8 cellular contexts compared by ENCODE assay signal in the genomic region with DNA sequence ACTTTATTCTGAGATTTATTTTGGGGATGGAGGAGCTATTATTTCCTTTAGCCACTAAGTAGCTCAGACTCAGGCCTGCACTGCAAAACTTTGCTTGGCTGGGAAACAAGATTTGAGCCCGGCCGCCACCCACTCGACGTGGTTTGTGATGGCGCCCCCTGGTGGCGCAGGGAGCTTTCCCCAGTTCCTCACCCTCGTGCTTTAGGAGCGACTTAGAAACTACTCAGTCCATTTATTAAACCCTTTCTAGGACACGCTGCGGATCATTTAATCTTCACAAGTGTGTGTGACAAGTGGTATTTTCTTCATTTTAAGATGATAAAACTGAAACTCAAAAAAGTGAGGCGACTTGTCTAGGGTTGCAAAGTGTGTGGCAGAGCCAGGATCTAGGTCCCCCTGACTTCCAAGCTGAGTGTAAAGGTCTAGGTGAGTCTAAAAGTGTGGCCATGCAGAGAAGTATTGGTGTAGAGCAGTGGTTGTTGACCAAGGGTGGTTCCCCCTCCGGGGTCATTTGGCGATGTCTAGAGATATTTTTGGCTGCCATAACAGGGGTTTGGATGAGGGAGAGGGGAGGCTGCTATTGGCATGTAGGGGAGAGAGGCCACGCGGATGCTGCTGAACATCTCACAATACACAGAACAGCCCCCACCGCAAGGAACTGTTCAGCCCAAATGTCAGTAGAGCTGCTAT. TPM values are rescaled to one million over a fixed set of nuclear protein-coding genes. Genes with fewer than 3 reads are reported as not detected.
DNase-seq lines count a peak whose midpoint lies in the region; ATAC-seq, FAIRE-seq and TF ChIP-seq lines count a peak whose summit lies in the region.

No MANE protein-coding gene starts in this region.

- DNase-seq in NCI-H1417 (lab: John Stamatoyannopoulos, UW) (peak in 2 of 3 experiments; percentile 36 to 73), NCI-H1417 treated with DMSO at 0.1 percent for 48 hours (lab: John Stamatoyannopoulos, UW) (no peak), NB4 (ENCODE audit: low read depth) (peak; percentile 65), WERI-Rb-1 (peak; percentile 78), MCF 10A (ENCODE audit: unreplicated experiment) (peak; percentile 78), kidney (peak; percentile 85)
- peak; percentile 85 to 89 for DNase-seq in stimulated activated CD4-positive, alpha-beta T cell treated with anti-CD3 and anti-CD28 coated beads, Interleukin-2, amount 100 ng/mL, for 48 hours

- H3K4me1 ChIP-seq in kidney (ENCODE audit: control insufficient read depth in 1 of 2, insufficient read depth in 1 of 2, low read depth in 1 of 2, low read length in 2 of 2): no peaks in the 10 kb centered on the region

- H3K36me3 Mint-ChIP-seq in MCF 10A (ENCODE audit: insufficient read depth, unreplicated experiment): no peaks in the 10 kb centered on the region

- no peaks in the 10 kb centered on the region for H3K9me3 ChIP-seq in WERI-Rb-1 (ENCODE audit: severe bottlenecking)
- H3K9me3 ChIP-seq in kidney (ENCODE audit: control insufficient read depth in 1 of 2, low read length in 2 of 2): no peaks in the 10 kb centered on the region

- POLR2A ChIA-PET in MCF 10A (lab: Yijun Ruan, JAX): interaction anchor here (0.6 to 1.0 kb wide), 2 partner anchors 20 to 89 kb away, joined by 3 to 4 read pairs; no protein-coding TSS in a partner anchor

- no peaks in the 10 kb centered on the region for H3K9me3 Mint-ChIP-seq in MCF 10A (ENCODE audit: unreplicated experiment)

- CTCF ChIA-PET in MCF 10A (lab: Yijun Ruan, JAX): interaction anchor here (0.6 to 2.8 kb wide), 31 partner anchors 9 to 891 kb away, joined by 3 to 42 read pairs (median 4); a partner anchor contains a TSS

- H3K4me1 Mint-ChIP-seq in MCF 10A (ENCODE audit: insufficient read depth, unreplicated experiment): peaks cover 6% of the 10 kb centered on the region

- no peak overlapping the region for H3K27ac Mint-ChIP-seq in MCF 10A (ENCODE audit: low read depth, unreplicated experiment)

- TF ChIP-seq CTCF in NB4 (IDR thresholded peaks at IDR 0.05; ENCODE audit: low read depth, low read length) (peak; percentile 81), WERI-Rb-1 (IDR thresholded peaks at IDR 0.05; ENCODE audit: low read depth, low read length) (peak; percentile 79), MCF 10A (IDR thresholded peaks at IDR 0.05; ENCODE audit: unreplicated experiment) (peak; percentile 87), kidney (IDR thresholded peaks at IDR 0.05; ENCODE audit: borderline replicate concordance, extremely low read depth, insufficient read depth) (peak; percentile 68)

- H3K27me3 Mint-ChIP-seq in MCF 10A (ENCODE audit: insufficient read depth, unreplicated experiment): peaks cover 12% of the 10 kb centered on the region

- BruUV-seq in MCF 10A (replicated peaks; lab: Mats Ljungman, UMichigan): no TSS peak

- H3K27me3 ChIP-seq in WERI-Rb-1 (ENCODE audit: insufficient read depth, low read depth, severe bottlenecking): no peaks in the 10 kb centered on the region

- H3K9ac ChIP-seq in kidney (ENCODE audit: low read length in 2 of 2): no peak overlapping the region

- intact Hi-C loops in MCF 10A (cut with micrococcal nuclease) (loop anchor here (1.0 kb wide), 1 partner anchor 332 kb away; no protein-coding TSS in a partner anchor), kidney (cut with DNase I) (loop anchor here (10.0 kb wide), 1 partner anchor 94 kb away; no protein-coding TSS in a partner anchor)

- TF ChIP-seq POLR2A in NB4 (IDR thresholded peaks at IDR 0.05; ENCODE audit: extremely low read depth, insufficient read length): no peak

- no peak overlapping the region for H3K4me3 Mint-ChIP-seq in MCF 10A (ENCODE audit: unreplicated experiment)

- H3K27ac ChIP-seq in WERI-Rb-1 (no peak overlapping the region), kidney (ENCODE audit: low read depth in 2 of 2, low read length in 2 of 2) (no peak overlapping the region)

- no peak overlapping the region for H3K4me3 ChIP-seq in NB4 (ENCODE audit: low read depth, low read length)
- H3K4me3 ChIP-seq in WERI-Rb-1 (ENCODE audit: low read depth, low read length): no peak overlapping the region
- no peak overlapping the region for H3K4me3 ChIP-seq in kidney (ENCODE audit: low read length in 2 of 2)

- FAIRE-seq in kidney (lab: Jason Lieb, UNC): no peak

- H3K36me3 ChIP-seq in WERI-Rb-1 (no peaks in the 10 kb centered on the region), kidney (ENCODE audit: control insufficient read depth in 1 of 2, insufficient read depth in 2 of 2, low read length in 2 of 2) (no peaks in the 10 kb centered on the region)

- ATAC-seq in HG03342 (IDR thresholded peaks at IDR 0.05; ENCODE audit: unreplicated experiment): no peak

RNA-seq across cellular contexts. Expression of a gene that starts 2.2 kb away (rescaled TPM):
- total RNA-seq in MCF 10A (2022) (not detected in 2 replicates), kidney (not detected)
- polyA plus RNA-seq in kidney (ENCODE audit: insufficient read depth, low read depth, low replicate concordance): not detected

RNA-seq across cellular contexts. Expression of a gene that starts 13.3 kb away (rescaled TPM):
- total RNA-seq in MCF 10A (2022): 8.6 and 11.7 TPM in 2 replicates
- total RNA-seq in kidney: 8.9 TPM
- 9.9 TPM for polyA plus RNA-seq in kidney (ENCODE audit: insufficient read depth, low read depth, low replicate concordance)

RNA-seq across cellular contexts. Expression of a gene that starts 50.4 kb away (rescaled TPM):
- total RNA-seq in MCF 10A (2022): 0.89 and 1.6 TPM in 2 replicates
- 2.2 TPM for total RNA-seq in kidney
- 4.9 TPM for polyA plus RNA-seq in kidney (ENCODE audit: insufficient read depth, low read depth, low replicate concordance)
